1 cellular context compared by ENCODE assay signal in the genomic region with DNA sequence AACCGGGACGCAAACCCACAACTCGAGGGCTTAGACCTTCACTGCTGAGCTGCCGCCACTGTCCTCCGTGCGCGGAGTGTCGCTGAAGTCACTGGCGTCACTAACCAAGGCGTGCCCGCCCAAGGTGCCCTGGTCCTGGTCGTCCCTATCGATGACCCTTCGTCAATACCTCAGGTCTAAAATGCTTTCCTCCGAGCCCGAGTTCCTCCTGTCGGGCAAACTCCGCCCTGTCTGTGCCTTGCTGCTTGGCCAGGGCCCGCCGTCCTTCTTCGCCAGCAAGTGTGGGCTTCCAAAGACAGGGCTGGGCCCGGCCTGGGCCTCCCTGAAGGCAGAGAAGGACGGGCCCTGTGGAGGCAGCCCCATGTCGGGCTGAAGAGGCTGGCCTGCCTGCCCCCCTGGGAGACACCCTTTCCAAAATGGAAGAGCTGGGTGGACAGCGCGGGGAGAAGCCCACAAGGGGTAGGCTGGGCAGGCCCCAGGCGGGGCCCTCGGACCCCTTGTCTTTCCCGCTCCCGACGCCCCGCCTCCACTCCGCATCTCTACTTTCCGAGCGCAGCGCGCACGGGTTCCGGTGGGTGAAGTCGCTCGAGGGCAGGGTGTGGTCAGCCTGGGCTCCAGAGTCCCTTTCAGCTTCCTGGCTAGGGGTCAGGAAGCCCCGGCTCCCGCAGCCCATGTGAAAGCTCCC.
TF ChIP-seq lines count a peak whose summit lies in the region.

No MANE protein-coding gene starts in this region.

TF ChIP-seq in H1, 55 proteins besides CTCF, POLR2A, EP300 and RAD21:
- TF ChIP-seq FOSL1 (IDR thresholded peaks at IDR 0.05; ENCODE audit: insufficient read depth, low read depth, low read length) (no peak), CHD2 (IDR thresholded peaks at IDR 0.05; ENCODE audit: low read length) (no peak), KDM1A (IDR thresholded peaks at IDR 0.05; ENCODE audit: borderline replicate concordance, low read length) (no peak), CTBP2 (IDR thresholded peaks at IDR 0.05; ENCODE audit: borderline replicate concordance, insufficient read depth, insufficient read length, low read length) (no peak), NANOG (IDR thresholded peaks at IDR 0.05; ENCODE audit: insufficient read depth, low read depth, low read length, poor library complexity, severe bottlenecking) (no peak), KDM4A (IDR thresholded peaks at IDR 0.05; ENCODE audit: low read depth, low read length, severe bottlenecking) (no peak), RNF2 (IDR thresholded peaks at IDR 0.05; ENCODE audit: borderline replicate concordance, low read depth, low read length, missing control alignments, poor library complexity, severe bottlenecking) (no peak), TCF12 (IDR thresholded peaks at IDR 0.05; ENCODE audit: low read depth, low read length) (no peak), SRF (IDR thresholded peaks at IDR 0.05; ENCODE audit: low read depth, low read length) (no peak), POU5F1 (IDR thresholded peaks at IDR 0.05; ENCODE audit: low read depth, low read length) (no peak), EGR1 (IDR thresholded peaks at IDR 0.05; ENCODE audit: borderline replicate concordance, low read depth, low read length) (no peak)
- TF ChIP-seq, protein P1, sequence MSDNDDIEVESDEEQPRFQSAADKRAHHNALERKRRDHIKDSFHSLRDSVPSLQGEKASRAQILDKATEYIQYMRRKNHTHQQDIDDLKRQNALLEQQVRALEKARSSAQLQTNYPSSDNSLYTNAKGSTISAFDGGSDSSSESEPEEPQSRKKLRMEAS (IDR thresholded peaks at IDR 0.05), result no peak
- TF ChIP-seq, protein P2, sequence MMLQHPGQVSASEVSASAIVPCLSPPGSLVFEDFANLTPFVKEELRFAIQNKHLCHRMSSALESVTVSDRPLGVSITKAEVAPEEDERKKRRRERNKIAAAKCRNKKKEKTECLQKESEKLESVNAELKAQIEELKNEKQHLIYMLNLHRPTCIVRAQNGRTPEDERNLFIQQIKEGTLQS (IDR thresholded peaks at IDR 0.05; ENCODE audit: insufficient read depth, low read depth, low read length), result no peak
- TF ChIP-seq, protein P3, sequence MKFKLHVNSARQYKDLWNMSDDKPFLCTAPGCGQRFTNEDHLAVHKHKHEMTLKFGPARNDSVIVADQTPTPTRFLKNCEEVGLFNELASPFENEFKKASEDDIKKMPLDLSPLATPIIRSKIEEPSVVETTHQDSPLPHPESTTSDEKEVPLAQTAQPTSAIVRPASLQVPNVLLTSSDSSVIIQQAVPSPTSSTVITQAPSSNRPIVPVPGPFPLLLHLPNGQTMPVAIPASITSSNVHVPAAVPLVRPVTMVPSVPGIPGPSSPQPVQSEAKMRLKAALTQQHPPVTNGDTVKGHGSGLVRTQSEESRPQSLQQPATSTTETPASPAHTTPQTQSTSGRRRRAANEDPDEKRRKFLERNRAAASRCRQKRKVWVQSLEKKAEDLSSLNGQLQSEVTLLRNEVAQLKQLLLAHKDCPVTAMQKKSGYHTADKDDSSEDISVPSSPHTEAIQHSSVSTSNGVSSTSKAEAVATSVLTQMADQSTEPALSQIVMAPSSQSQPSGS (IDR thresholded peaks at IDR 0.05; ENCODE audit: low read length), result no peak
